Comparison of ENCODE assay signal across 9 cellular contexts in genomic region chr6:154370545-154370944, GRCh38. TPM values are rescaled to one million over a fixed set of nuclear protein-coding genes. Genes with fewer than 3 reads are reported as not detected.
A peak's percentile ranks its signal among the peaks of the same experiment; 100 is the strongest.
DNase-seq lines count a peak whose midpoint lies in the region; ATAC-seq, FAIRE-seq and TF ChIP-seq lines count a peak whose summit lies in the region.
"Had no signal": no experiment of that assay in that cellular context is flagged by ENCODE, and none has a peak within 500 bp of the region (broad histone marks: within the 10 kb centered on the region; RNA-seq: fewer than 3 reads in every experiment).

No MANE protein-coding gene starts in this region.

- H4K20me1 ChIP-seq in Karpas-422 (ENCODE audit: insufficient read depth, low read depth, low read length): no peaks in the 10 kb centered on the region
- H4K20me1 ChIP-seq: BLaER1 had no signal

- no peaks in the 10 kb centered on the region for H3K79me2 ChIP-seq in Karpas-422 (ENCODE audit: low read length)

- H3K27ac ChIP-seq in kidney (ENCODE audit: low read depth in 2 of 2, low read length in 2 of 2) (no peak overlapping the region), Karpas-422 (ENCODE audit: low read length) (no peak overlapping the region)
- H3K27ac ChIP-seq: BLaER1 had no signal

- H3K27me3 ChIP-seq in adipocyte (replicated peaks; ENCODE audit: control insufficient read depth, insufficient read depth, low read length) (no peaks in the 10 kb centered on the region), Karpas-422 (ENCODE audit: low read length) (no peaks in the 10 kb centered on the region)
- H3K27me3 ChIP-seq: BLaER1 had no signal

- no peaks in the 10 kb centered on the region for H3K9me3 ChIP-seq in adipocyte (ENCODE audit: control insufficient read depth, low read length)
- no peaks in the 10 kb centered on the region for H3K9me3 ChIP-seq in kidney (ENCODE audit: control insufficient read depth in 1 of 2, low read length in 2 of 2)
- H3K9me3 ChIP-seq in Karpas-422 (ENCODE audit: low read length): 0 out of 2 replicates have a peak, but pooled peaks cover 4% of the 10 kb centered on the region

- H3K4me3 ChIP-seq in adipocyte (ENCODE audit: low read length) (no peak overlapping the region), kidney (ENCODE audit: low read length in 2 of 2) (no peak overlapping the region), Karpas-422 (ENCODE audit: low read length) (no peak overlapping the region)
- H3K4me3 ChIP-seq: BLaER1 had no signal

- H3K9ac ChIP-seq in adipocyte (ENCODE audit: low read length): no peak overlapping the region
- H3K9ac ChIP-seq in kidney (ENCODE audit: low read length in 2 of 2): no peak overlapping the region
- H3K9ac ChIP-seq in Karpas-422 (ENCODE audit: low read length): no peak overlapping the region
- H3K9ac ChIP-seq: BLaER1 had no signal

- H3K36me3 ChIP-seq in adipocyte (ENCODE audit: control insufficient read depth, insufficient read depth, low read length, severe bottlenecking) (no peaks in the 10 kb centered on the region), kidney (ENCODE audit: control insufficient read depth in 1 of 2, insufficient read depth in 2 of 2, low read length in 2 of 2) (no peaks in the 10 kb centered on the region), Karpas-422 (ENCODE audit: insufficient read depth, low read length) (no peaks in the 10 kb centered on the region)
- H3K36me3 ChIP-seq: BLaER1 had no signal

- no peak overlapping the region for H2AFZ ChIP-seq in Karpas-422 (ENCODE audit: low read length)

- H3K4me2 ChIP-seq in Karpas-422 (ENCODE audit: low read depth, low read length, poor library complexity, severe bottlenecking): no peak overlapping the region
- H3K4me2 ChIP-seq: BLaER1 had no signal

- H3K9me2 ChIP-seq in Karpas-422 (replicated peaks; ENCODE audit: insufficient read depth, low read length): no peaks in the 10 kb centered on the region

- peak; percentile 66 for FAIRE-seq in kidney (lab: Jason Lieb, UNC)

- ATAC-seq in GM19452 (IDR thresholded peaks at IDR 0.05; ENCODE audit: unreplicated experiment): peak; percentile 71

- TF ChIP-seq CTCF in kidney (IDR thresholded peaks at IDR 0.05; ENCODE audit: borderline replicate concordance, extremely low read depth, insufficient read depth): peak; percentile 44

- DNase-seq in DMS153 treated with DMSO at 0.1 percent for 48 hours (lab: John Stamatoyannopoulos, UW; ENCODE audit: unreplicated experiment): peak; percentile 35
- no peak for DNase-seq in DMS153 (lab: John Stamatoyannopoulos, UW)
- peak; percentile 16 for DNase-seq in HPDE6-E6E7 (ENCODE audit: extremely low spot score)
- DNase-seq in adipocyte (ENCODE audit: low read depth): peak; percentile 66
- DNase-seq in kidney: no peak
- DNase-seq in effector CD4-positive, alpha-beta T cell: no peak
- no peak for DNase-seq in Karpas-422

- intact Hi-C loops in kidney (cut with DNase I): no loop called here

- H3K4me1 ChIP-seq in adipocyte (ENCODE audit: control insufficient read depth, insufficient read depth, low read length) (peaks cover 14% of the 10 kb centered on the region), kidney (ENCODE audit: control insufficient read depth in 1 of 2, insufficient read depth in 1 of 2, low read depth in 1 of 2, low read length in 2 of 2) (no peaks in the 10 kb centered on the region), Karpas-422 (ENCODE audit: low read length) (no peaks in the 10 kb centered on the region)
- H3K4me1 ChIP-seq: BLaER1 had no signal

RNA-seq across cellular contexts. Expression of gene IPCEF1, which starts 13.9 kb away (rescaled TPM):
- total RNA-seq in kidney: 25.9 TPM
- 2.7 TPM for polyA plus RNA-seq in kidney (ENCODE audit: insufficient read depth, low read depth, low replicate concordance)
- not detected in 2 replicates for total RNA-seq in Karpas-422 (2014; rRNA removed; shearing (Covaris generic); ENCODE audit: low replicate concordance)

Comparison
In these comparisons a context has a peak if more than half of its experiments do, and no peak if none do; other contexts are left out.
1. DNase-seq: peak in DMS153 treated with DMSO at 0.1 percent for 48 hours (single experiment), HPDE6-E6E7 (single experiment) and adipocyte (single experiment); none in DMS153 (single experiment), kidney (single experiment), effector CD4-positive, alpha-beta T cell (single experiment) and Karpas-422 (single experiment).
2. RNA of gene IPCEF1, which starts 13.9 kb away (total RNA-seq): 25.9 TPM in kidney (single experiment); not detected in Karpas-422; every median in the first group is over 10 times any median in the second.